In genomic region chr14:97353102-97353501, GRCh38 we compare ENCODE assay signal across 28 cellular contexts.
"Had no signal": no experiment of that assay in that cellular context is flagged by ENCODE, and none has a peak within 500 bp of the region (broad histone marks: within the 10 kb centered on the region; RNA-seq: fewer than 3 reads in every experiment).

No MANE protein-coding gene starts in this region.

- H3K4me1 ChIP-seq: colonic mucosa, esophagus muscularis mucosa, esophagus squamous epithelium, foreskin keratinocyte, gastrocnemius medialis, gastroesophageal sphincter, heart left ventricle, heart right ventricle had no signal

- DNase-seq: colonic mucosa; cortex of kidney; dermis blood vessel endothelial cell; dorsolateral prefrontal cortex; effector CD4-positive, alpha-beta T cell; effector CD8-positive, alpha-beta T cell; effector memory CD4-positive, alpha-beta T cell; effector memory CD8-positive, alpha-beta T cell; endodermal cell; erythroblast; esophagus squamous epithelium; foreskin fibroblast; foreskin keratinocyte; foreskin melanocyte; gastrocnemius medialis; glutamatergic neuron; head of caudate nucleus; heart left ventricle; heart right ventricle had no signal

- H3K36me3 ChIP-seq: colonic mucosa, esophagus muscularis mucosa, esophagus squamous epithelium, gastrocnemius medialis, gastroesophageal sphincter, heart left ventricle, heart right ventricle had no signal

- H3K27ac ChIP-seq: colonic mucosa, coronary artery, dorsolateral prefrontal cortex, epithelial cell of prostate, esophagus muscularis mucosa, esophagus squamous epithelium, foreskin keratinocyte, gastrocnemius medialis, gastroesophageal sphincter, heart left ventricle, heart right ventricle, hepatocyte had no signal

- H3K79me2 ChIP-seq: hepatocyte had no signal

- H2AFZ ChIP-seq: hepatocyte had no signal

- H3K4me3 ChIP-seq: colonic mucosa, coronary artery, dorsolateral prefrontal cortex, esophagus muscularis mucosa, esophagus squamous epithelium, gastrocnemius medialis, gastroesophageal sphincter, heart left ventricle, heart right ventricle, hepatocyte had no signal

- H3K9me3 ChIP-seq: colonic mucosa, esophagus muscularis mucosa, esophagus squamous epithelium, gastrocnemius medialis, gastroesophageal sphincter, heart left ventricle, heart right ventricle had no signal

- H3K27me3 ChIP-seq: colonic mucosa, esophagus muscularis mucosa, gastrocnemius medialis, hepatocyte had no signal

- H3K4me2 ChIP-seq: hepatocyte had no signal

- FAIRE-seq: endometrium, endothelial cell of umbilical vein, frontal cortex had no signal

- ATAC-seq: effector memory CD8-positive, alpha-beta T cell; esophagus mucosa; foreskin keratinocyte; gastrocnemius medialis; gastroesophageal sphincter; heart left ventricle; heart right ventricle had no signal
